ENCODE assay signal across 29 cellular contexts in genomic region chr1:77415585-77415984, GRCh38.
DNase-seq lines count a peak whose midpoint lies in the region; ATAC-seq and TF ChIP-seq lines count a peak whose summit lies in the region.
"Had no signal": no experiment of that assay in that cellular context is flagged by ENCODE, and none has a peak within 500 bp of the region (broad histone marks: within the 10 kb centered on the region; RNA-seq: fewer than 3 reads in every experiment).

No MANE protein-coding gene starts in this region.

- H3K27ac ChIP-seq in heart left ventricle = no peak overlapping the region
- H3K27ac ChIP-seq in WERI-Rb-1 = no peak overlapping the region
- no peak overlapping the region for H3K27ac ChIP-seq in psoas muscle
- H3K27ac ChIP-seq: 22Rv1, brain microvascular endothelial cell, esophagus squamous epithelium, foreskin keratinocyte had no signal

- peaks cover 0 to 25% (median 0%) of the 10 kb centered on the region in 12 donors for H3K4me1 ChIP-seq in heart left ventricle
- H3K4me1 ChIP-seq in psoas muscle = no peaks in the 10 kb centered on the region
- H3K4me1 ChIP-seq: esophagus squamous epithelium, foreskin keratinocyte had no signal

- WGBS in heart left ventricle, 4 donors = 72 to 81% (median 75%) methylated on average over 4 of the region's 4 CpGs
- 80 to 87% (median 82%) methylated on average over 4 of the region's 4 CpGs for WGBS in psoas muscle, 3 donors

- intact Hi-C loops in heart left ventricle (cut with DNase I) = no loop called here
- intact Hi-C loops in psoas muscle (cut with DNase I) = no loop called here

- H3K4me3 ChIP-seq in heart left ventricle (no peak overlapping the region), WERI-Rb-1 (ENCODE audit: low read depth, low read length) (no peak overlapping the region), psoas muscle (no peak overlapping the region)
- H3K4me3 ChIP-seq: dorsolateral prefrontal cortex, esophagus squamous epithelium, GM23338 had no signal

- TF ChIP-seq CTCF in heart left ventricle (IDR thresholded peaks at IDR 0.05) = no peak
- no peak for TF ChIP-seq CTCF in WERI-Rb-1 (IDR thresholded peaks at IDR 0.05; ENCODE audit: low read depth, low read length)
- no peak for TF ChIP-seq CTCF in psoas muscle (IDR thresholded peaks at IDR 0.05)

- ATAC-seq in heart left ventricle = no peak
- ATAC-seq in psoas muscle = no peak
- ATAC-seq: foreskin keratinocyte; GM23338; SK-N-SH treated with all-trans-retinoic acid at 6 μM for 48 hours; stimulated activated effector memory CD8-positive, alpha-beta T cell treated with anti-CD3 and anti-CD28 coated beads, Interleukin-12 subunit alpha, Interleukin-12 subunit beta, amount 100 ng/mL, for 72 hours had no signal

- H3K9me3 ChIP-seq in heart left ventricle (no peaks in the 10 kb centered on the region), WERI-Rb-1 (ENCODE audit: severe bottlenecking) (peaks cover 4% of the 10 kb centered on the region), psoas muscle (no peaks in the 10 kb centered on the region)
- H3K9me3 ChIP-seq: esophagus squamous epithelium had no signal

- DNase-seq in SIG-M5 treated with dmso at 0.1 percent for 504 hours (lab: John Stamatoyannopoulos, UW; ENCODE audit: unreplicated experiment) (peak; percentile 86), SIG-M5 (lab: John Stamatoyannopoulos, UW) (no peak), MV-4-11 (lab: John Stamatoyannopoulos, UW) (peak; percentile 89), SKM-1 (lab: John Stamatoyannopoulos, UW; ENCODE audit: unreplicated experiment) (peak; percentile 60), heart left ventricle (no peak), putamen (ENCODE audit: low spot score) (no peak), WERI-Rb-1 (no peak), psoas muscle (no peak)
- DNase-seq: activated CD4-positive, alpha-beta memory T cell treated with anti-CD3 and anti-CD28 coated beads, Interleukin-2, amount 10 ng/mL, durations not matched to agents 7 days and 5 days; activated CD4-positive, alpha-beta T cell treated with anti-CD3 and anti-CD28 coated beads for 1 hour; activated CD8-positive, alpha-beta memory T cell treated with anti-CD3 and anti-CD28 coated beads, Interleukin-2, amount 50 U/mL, for 4 hours; activated naive CD4-positive, alpha-beta T cell treated with anti-CD3 and anti-CD28 coated beads for 36 hours; brain microvascular endothelial cell; Calu3; CD4-positive, CD25-positive, alpha-beta regulatory T cell; DMS79 treated with DMSO at 0.1 percent for 48 hours; dorsolateral prefrontal cortex; esophagus squamous epithelium; foreskin keratinocyte; head of caudate nucleus; NCI-H1417 treated with DMSO at 0.1 percent for 48 hours; NCI-H2081 treated with DMSO at 0.1 percent for 48 hours; NCI-H748 treated with DMSO at 0.1 percent for 48 hours; stimulated activated CD4-positive, alpha-beta T cell treated with anti-CD3 and anti-CD28 coated beads, Interleukin-15, amount 100 ng/mL, for 24 hours; trophoblast cell had no signal

- no peaks in the 10 kb centered on the region for H3K36me3 ChIP-seq in heart left ventricle
- H3K36me3 ChIP-seq in WERI-Rb-1 = no peaks in the 10 kb centered on the region
- H3K36me3 ChIP-seq in psoas muscle (ENCODE audit: insufficient read depth in 1 of 2, low read depth in 1 of 2) = no peaks in the 10 kb centered on the region
- H3K36me3 ChIP-seq: brain microvascular endothelial cell, esophagus squamous epithelium had no signal

- peaks cover 0 to 22% (median 0%) of the 10 kb centered on the region in 9 donors for H3K27me3 ChIP-seq in heart left ventricle
- H3K27me3 ChIP-seq in WERI-Rb-1 (ENCODE audit: insufficient read depth, low read depth, severe bottlenecking) = no peaks in the 10 kb centered on the region
- no peaks in the 10 kb centered on the region for H3K27me3 ChIP-seq in psoas muscle (ENCODE audit: insufficient read depth in 3 of 3, low read length in 2 of 3)
- H3K27me3 ChIP-seq: brain microvascular endothelial cell, dorsolateral prefrontal cortex, foreskin keratinocyte had no signal

- TF ChIP-seq POLR2A in heart left ventricle (IDR thresholded peaks at IDR 0.05) = no peak

Comparison
In these comparisons a context has a peak if more than half of its experiments do, and no peak if none do; other contexts are left out.
1. DNase-seq: peak in SIG-M5 treated with dmso at 0.1 percent for 504 hours (single experiment), MV-4-11 (single experiment) and SKM-1 (single experiment); none in SIG-M5 (single experiment), heart left ventricle (0 of 5), putamen (single experiment), WERI-Rb-1 (single experiment) and psoas muscle (0 of 2).